In the genomic region with DNA sequence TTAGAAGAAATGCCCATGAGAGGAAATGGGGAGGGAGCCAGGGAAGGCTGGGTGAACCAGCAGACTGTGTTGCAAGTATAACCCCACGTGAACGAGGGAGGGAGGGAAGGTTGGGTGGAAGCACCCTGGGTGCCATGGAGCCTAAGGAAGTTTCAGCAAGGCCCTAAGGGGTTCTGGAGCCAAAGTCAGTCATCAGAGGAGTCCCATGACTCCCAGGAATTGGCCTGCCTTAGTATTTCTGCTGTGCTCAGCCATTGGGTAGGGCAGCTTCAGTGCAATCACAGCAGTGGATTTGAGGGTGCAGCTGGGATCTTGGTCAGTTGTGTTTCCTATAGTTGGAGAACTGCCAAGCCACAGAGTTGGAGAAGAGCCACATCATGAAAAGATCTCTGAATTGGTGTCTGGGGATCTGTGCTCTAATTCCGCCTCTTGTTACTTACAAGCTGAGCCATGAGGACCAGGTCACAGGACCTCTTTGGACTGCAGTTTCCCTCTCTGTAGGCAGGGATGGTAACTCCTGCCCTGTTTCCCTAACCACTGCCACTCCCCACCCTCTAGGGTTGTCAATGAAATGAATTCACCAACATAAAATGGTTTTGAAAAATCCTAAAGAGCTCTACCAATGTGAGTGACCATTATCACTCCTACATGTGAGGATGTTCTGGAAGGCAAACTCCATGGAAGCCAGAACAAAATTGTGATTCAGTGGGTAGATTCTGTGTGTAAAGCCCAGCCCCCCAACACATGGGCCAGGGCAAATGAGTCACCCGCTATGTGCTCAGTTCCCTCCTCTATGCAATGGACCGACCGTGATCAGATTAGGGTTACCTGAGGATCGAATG, we compare ENCODE assay signal across 2 cellular contexts.
A peak's percentile ranks its signal among the peaks of the same experiment; 100 is the strongest.
TF ChIP-seq lines count a peak whose summit lies in the region.

No MANE protein-coding gene starts in this region.

TF ChIP-seq in HEK293, 187 proteins besides CTCF, POLR2A, EP300 and RAD21:
- TF ChIP-seq, protein P1, sequence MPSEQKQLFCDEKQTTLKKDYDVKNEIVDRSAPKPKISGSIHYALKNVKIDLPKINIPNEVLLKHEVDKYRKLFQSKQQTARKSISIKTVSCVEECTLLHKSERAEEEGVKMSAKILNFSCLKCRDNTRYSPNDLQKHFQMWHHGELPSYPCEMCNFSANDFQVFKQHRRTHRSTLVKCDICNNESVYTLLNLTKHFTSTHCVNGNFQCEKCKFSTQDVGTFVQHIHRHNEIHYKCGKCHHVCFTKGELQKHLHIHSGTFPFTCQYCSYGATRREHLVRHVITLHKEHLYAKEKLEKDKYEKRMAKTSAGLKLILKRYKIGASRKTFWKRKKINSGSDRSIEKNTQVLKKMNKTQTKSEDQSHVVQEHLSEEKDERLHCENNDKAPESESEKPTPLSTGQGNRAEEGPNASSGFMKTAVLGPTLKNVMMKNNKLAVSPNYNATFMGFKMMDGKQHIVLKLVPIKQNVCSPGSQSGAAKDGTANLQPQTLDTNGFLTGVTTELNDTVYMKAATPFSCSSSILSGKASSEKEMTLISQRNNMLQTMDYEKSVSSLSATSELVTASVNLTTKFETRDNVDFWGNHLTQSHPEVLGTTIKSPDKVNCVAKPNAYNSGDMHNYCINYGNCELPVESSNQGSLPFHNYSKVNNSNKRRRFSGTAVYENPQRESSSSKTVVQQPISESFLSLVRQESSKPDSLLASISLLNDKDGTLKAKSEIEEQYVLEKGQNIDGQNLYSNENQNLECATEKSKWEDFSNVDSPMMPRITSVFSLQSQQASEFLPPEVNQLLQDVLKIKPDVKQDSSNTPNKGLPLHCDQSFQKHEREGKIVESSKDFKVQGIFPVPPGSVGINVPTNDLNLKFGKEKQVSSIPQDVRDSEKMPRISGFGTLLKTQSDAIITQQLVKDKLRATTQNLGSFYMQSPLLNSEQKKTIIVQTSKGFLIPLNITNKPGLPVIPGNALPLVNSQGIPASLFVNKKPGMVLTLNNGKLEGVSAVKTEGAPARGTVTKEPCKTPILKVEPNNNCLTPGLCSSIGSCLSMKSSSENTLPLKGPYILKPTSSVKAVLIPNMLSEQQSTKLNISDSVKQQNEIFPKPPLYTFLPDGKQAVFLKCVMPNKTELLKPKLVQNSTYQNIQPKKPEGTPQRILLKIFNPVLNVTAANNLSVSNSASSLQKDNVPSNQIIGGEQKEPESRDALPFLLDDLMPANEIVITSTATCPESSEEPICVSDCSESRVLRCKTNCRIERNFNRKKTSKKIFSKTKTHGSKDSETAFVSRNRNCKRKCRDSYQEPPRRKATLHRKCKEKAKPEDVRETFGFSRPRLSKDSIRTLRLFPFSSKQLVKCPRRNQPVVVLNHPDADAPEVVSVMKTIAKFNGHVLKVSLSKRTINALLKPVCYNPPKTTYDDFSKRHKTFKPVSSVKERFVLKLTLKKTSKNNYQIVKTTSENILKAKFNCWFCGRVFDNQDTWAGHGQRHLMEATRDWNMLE (tag by site-specific recombination; conservative IDR thresholded peaks at IDR 0.05; ENCODE audit: low read depth) = no peak
- no peak for TF ChIP-seq ZSCAN5A (tag by site-specific recombination; IDR thresholded peaks at IDR 0.05)
- TF ChIP-seq ZNF335 (tag by site-specific recombination; conservative IDR thresholded peaks at IDR 0.05) = peak; percentile 68
- TF ChIP-seq ZNF521 (tag by site-specific recombination; IDR thresholded peaks at IDR 0.05) = no peak

TF ChIP-seq in SK-N-SH, 30 proteins besides CTCF, POLR2A, EP300 and RAD21 (continued from another document):
- TF ChIP-seq EZH2phosphoT487 (IDR thresholded peaks at IDR 0.05; ENCODE audit: borderline replicate concordance, low read depth) (no peak), TEAD4 (IDR thresholded peaks at IDR 0.05; ENCODE audit: borderline replicate concordance, insufficient read depth) (no peak), ZBTB33 (IDR thresholded peaks at IDR 0.05; ENCODE audit: borderline replicate concordance, low read depth) (no peak), GATA2 (CRISPR knock-in tag; IDR thresholded peaks at IDR 0.05) (peak; percentile 68), MXI1 (IDR thresholded peaks at IDR 0.05; ENCODE audit: low read depth, low read length) (peak; percentile 56; the same call in 1 of the 2 replicates), RCOR1 (IDR thresholded peaks at IDR 0.05; ENCODE audit: low read length) (peak; percentile 48; the same call in 1 of the 2 replicates), USF2 (IDR thresholded peaks at IDR 0.05; ENCODE audit: borderline replicate concordance, low read depth, low read length) (no peak), IRF3 (IDR thresholded peaks at IDR 0.05; ENCODE audit: low read depth, low read length) (no peak)
- TF ChIP-seq, protein P2, sequence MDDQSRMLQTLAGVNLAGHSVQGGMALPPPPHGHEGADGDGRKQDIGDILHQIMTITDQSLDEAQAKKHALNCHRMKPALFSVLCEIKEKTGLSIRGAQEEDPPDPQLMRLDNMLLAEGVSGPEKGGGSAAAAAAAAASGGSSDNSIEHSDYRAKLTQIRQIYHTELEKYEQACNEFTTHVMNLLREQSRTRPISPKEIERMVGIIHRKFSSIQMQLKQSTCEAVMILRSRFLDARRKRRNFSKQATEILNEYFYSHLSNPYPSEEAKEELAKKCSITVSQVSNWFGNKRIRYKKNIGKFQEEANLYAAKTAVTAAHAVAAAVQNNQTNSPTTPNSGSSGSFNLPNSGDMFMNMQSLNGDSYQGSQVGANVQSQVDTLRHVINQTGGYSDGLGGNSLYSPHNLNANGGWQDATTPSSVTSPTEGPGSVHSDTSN (IDR thresholded peaks at IDR 0.05) = no peak
